ENCODE assay signal across 8 cellular contexts in the genomic region with DNA sequence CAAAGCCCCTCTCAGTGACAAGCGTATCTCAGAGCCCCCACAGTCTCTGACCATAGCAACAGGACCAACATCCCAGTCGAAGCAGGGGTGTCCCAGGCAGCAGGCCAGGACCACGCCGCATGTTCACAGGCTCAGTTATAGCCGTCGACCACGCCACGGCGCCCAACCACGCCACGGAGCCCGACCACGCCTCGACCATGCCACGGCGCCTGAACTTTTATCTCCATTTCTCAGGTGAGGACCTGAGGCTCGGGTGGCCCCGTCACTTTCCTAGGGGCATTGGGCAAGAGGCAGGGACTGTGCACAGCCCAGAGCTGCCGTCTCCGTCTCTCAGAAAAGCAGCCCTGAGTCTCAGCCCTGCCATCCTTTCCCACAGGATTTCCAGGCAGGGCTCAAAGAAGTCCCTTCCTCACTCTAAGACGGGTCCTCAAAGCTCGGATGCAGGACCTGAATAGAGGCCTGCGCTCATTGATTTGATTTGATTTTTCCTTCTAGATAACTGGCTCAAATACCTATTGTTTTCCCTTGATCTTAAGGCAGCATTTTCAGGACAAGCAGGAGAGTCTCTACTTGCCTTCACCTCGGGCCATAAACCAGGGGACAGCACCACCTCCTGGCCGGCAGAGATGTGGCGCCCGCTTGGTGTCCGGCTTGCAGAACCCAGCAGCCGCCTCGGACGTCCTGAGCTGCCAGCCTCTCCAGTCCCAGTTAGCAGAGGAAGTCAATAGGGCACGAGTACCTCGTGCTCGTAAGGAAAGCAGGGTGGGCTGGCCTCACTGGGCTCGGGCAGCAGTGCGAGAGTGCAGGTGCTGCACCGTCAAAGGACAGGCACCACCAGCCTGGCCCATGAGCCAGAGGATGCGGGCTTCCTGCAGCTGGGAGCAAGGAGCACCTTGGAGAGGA. TPM values are rescaled to one million over a fixed set of nuclear protein-coding genes. Genes with fewer than 3 reads are reported as not detected.
DNase-seq lines count a peak whose midpoint lies in the region; ATAC-seq and TF ChIP-seq lines count a peak whose summit lies in the region.

No MANE protein-coding gene starts in this region.

- no peaks in the 10 kb centered on the region for H3K36me3 Mint-ChIP-seq in WTC11
- no peaks in the 10 kb centered on the region for H3K36me3 Mint-ChIP-seq in endothelial cell (ENCODE audit: low read depth, unreplicated experiment)
- no peaks in the 10 kb centered on the region for H3K36me3 Mint-ChIP-seq in mesothelial cell of epicardium

- TF ChIP-seq POLR2A in NB4 (IDR thresholded peaks at IDR 0.05; ENCODE audit: extremely low read depth, insufficient read length), result no peak

- H3K4me3 ChIP-seq in NB4 (ENCODE audit: low read depth, low read length), result no peak overlapping the region

- H3K4me1 Mint-ChIP-seq in WTC11 (peaks cover 3% of the 10 kb centered on the region; the same call in 1 of the 2 replicates), endothelial cell (ENCODE audit: unreplicated experiment) (peaks cover 3% of the 10 kb centered on the region), mesothelial cell of epicardium (peaks cover 25% of the 10 kb centered on the region)
- H3K4me1 Mint-ChIP-seq in stimulated activated naive CD8-positive, alpha-beta T cell treated with anti-CD3 and anti-CD28 coated beads, Interleukin-15, amount 100 ng/mL, for 72 hours, result peaks cover 17% of the 10 kb centered on the region

- POLR2A ChIA-PET in WTC11 (lab: Charles Lee), result interaction anchor here (1.2 kb wide), 1 partner anchor 80 kb away, joined by 4 read pairs; no protein-coding TSS in a partner anchor

- no peaks in the 10 kb centered on the region for H3K9me3 Mint-ChIP-seq in WTC11
- H3K9me3 Mint-ChIP-seq in endothelial cell (ENCODE audit: unreplicated experiment), result no peaks in the 10 kb centered on the region
- no peaks in the 10 kb centered on the region for H3K9me3 Mint-ChIP-seq in mesothelial cell of epicardium
- no peaks in the 10 kb centered on the region for H3K9me3 Mint-ChIP-seq in stimulated activated naive CD8-positive, alpha-beta T cell treated with anti-CD3 and anti-CD28 coated beads, Interleukin-15, amount 100 ng/mL, for 72 hours

- CTCF ChIA-PET in WTC11 (lab: Charles Lee), result interaction anchor here (0.6 to 3.4 kb wide), 45 partner anchors 9 to 722 kb away, joined by 3 to 39 read pairs (median 5); a partner anchor contains a TSS

- no peak overlapping the region for H3K27ac ChIP-seq in 22Rv1

- H3K4me3 Mint-ChIP-seq in WTC11 (peak overlapping the region; percentile 28; the same call in 1 of the 2 replicates), endothelial cell (ENCODE audit: unreplicated experiment) (no peak overlapping the region), mesothelial cell of epicardium (no peak overlapping the region)
- no peak overlapping the region for H3K4me3 Mint-ChIP-seq in stimulated activated naive CD8-positive, alpha-beta T cell treated with anti-CD3 and anti-CD28 coated beads, Interleukin-15, amount 100 ng/mL, for 72 hours

- peak; percentile 95 for ATAC-seq in WTC11
- peak; percentile 70 for ATAC-seq in stimulated activated naive CD8-positive, alpha-beta T cell treated with anti-CD3 and anti-CD28 coated beads, Interleukin-15, amount 100 ng/mL, for 72 hours
- no peak for ATAC-seq in HG02642 (IDR thresholded peaks at IDR 0.05; ENCODE audit: poor library complexity, unreplicated experiment)

- H3K27ac Mint-ChIP-seq in WTC11 (no peak overlapping the region), endothelial cell (ENCODE audit: unreplicated experiment) (no peak overlapping the region), mesothelial cell of epicardium (no peak overlapping the region)
- H3K27ac Mint-ChIP-seq in stimulated activated naive CD8-positive, alpha-beta T cell treated with anti-CD3 and anti-CD28 coated beads, Interleukin-15, amount 100 ng/mL, for 72 hours, result no peak overlapping the region

- peak; percentile 91 for TF ChIP-seq CTCF in 22Rv1 (IDR thresholded peaks at IDR 0.05)
- peak; percentile 92 for TF ChIP-seq CTCF in NB4 (IDR thresholded peaks at IDR 0.05; ENCODE audit: low read depth, low read length)
- peak; percentile 77 for TF ChIP-seq CTCF in WTC11 (IDR thresholded peaks at IDR 0.05)
- peak; percentile 86 for TF ChIP-seq CTCF in endothelial cell (IDR thresholded peaks at IDR 0.05; ENCODE audit: unreplicated experiment)
- TF ChIP-seq CTCF in mesothelial cell of epicardium (IDR thresholded peaks at IDR 0.05; ENCODE audit: unreplicated experiment), result peak; percentile 92

- DNase-seq in GDM1 (lab: John Stamatoyannopoulos, UW) (peak; percentile 30), NB4 (ENCODE audit: low read depth) (peak; percentile 89), WTC11 (ENCODE audit: low spot score) (peak; percentile 90), endothelial cell (ENCODE audit: low spot score) (peak; percentile 89), mesothelial cell of epicardium (ENCODE audit: low spot score in 2 of 2, unreplicated experiment in 2 of 2) (peak; percentile 66 to 87)
- peak; percentile 43 to 46 for DNase-seq in stimulated activated naive CD8-positive, alpha-beta T cell treated with anti-CD3 and anti-CD28 coated beads, Interleukin-15, amount 100 ng/mL, for 72 hours

- H3K27me3 Mint-ChIP-seq in WTC11 (ENCODE audit: low read depth), result no peaks in the 10 kb centered on the region; the same call in 1 of the 2 replicates
- H3K27me3 Mint-ChIP-seq in endothelial cell (ENCODE audit: unreplicated experiment), result no peaks in the 10 kb centered on the region
- peaks cover 30% of the 10 kb centered on the region for H3K27me3 Mint-ChIP-seq in mesothelial cell of epicardium (ENCODE audit: low read depth)
- H3K27me3 Mint-ChIP-seq in stimulated activated naive CD8-positive, alpha-beta T cell treated with anti-CD3 and anti-CD28 coated beads, Interleukin-15, amount 100 ng/mL, for 72 hours, result peaks cover 26% of the 10 kb centered on the region

TF ChIP-seq in WTC11, 78 proteins besides CTCF, POLR2A, EP300 and RAD21:
- TF ChIP-seq, protein P1, sequence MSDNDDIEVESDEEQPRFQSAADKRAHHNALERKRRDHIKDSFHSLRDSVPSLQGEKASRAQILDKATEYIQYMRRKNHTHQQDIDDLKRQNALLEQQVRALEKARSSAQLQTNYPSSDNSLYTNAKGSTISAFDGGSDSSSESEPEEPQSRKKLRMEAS (CRISPR knock-in tag; IDR thresholded peaks at IDR 0.05), result peak; percentile 67
- TF ChIP-seq SMAD4 (CRISPR knock-in tag; IDR thresholded peaks at IDR 0.05), result no peak
TF ChIP-seq in WTC11: peak in this region for 1.

RNA-seq across cellular contexts. Expression of a gene that starts 38.8 kb away (rescaled TPM):
- total RNA-seq in WTC11 (2021), result 5.7 to 7.5 TPM (median 7.1 TPM) in 3 replicates
- 6.5 TPM for total RNA-seq in endothelial cell (ENCODE audit: unreplicated experiment)
- 4.5 to 6.2 TPM (median 4.6 TPM) in 3 replicates for total RNA-seq in mesothelial cell of epicardium

Comparison
In these comparisons a context has a peak if more than half of its experiments do, and no peak if none do; other contexts are left out.
1. DNase-seq: peak in every context shown above with its lines; median percentile 90 in WTC11; 89 in NB4; 89 in endothelial cell; 76 in mesothelial cell of epicardium; 44 in stimulated activated naive CD8-positive, alpha-beta T cell treated with anti-CD3 and anti-CD28 coated beads, Interleukin-15, amount 100 ng/mL, for 72 hours; 30 in GDM1.